8 cellular contexts compared by ENCODE assay signal in the genomic region with DNA sequence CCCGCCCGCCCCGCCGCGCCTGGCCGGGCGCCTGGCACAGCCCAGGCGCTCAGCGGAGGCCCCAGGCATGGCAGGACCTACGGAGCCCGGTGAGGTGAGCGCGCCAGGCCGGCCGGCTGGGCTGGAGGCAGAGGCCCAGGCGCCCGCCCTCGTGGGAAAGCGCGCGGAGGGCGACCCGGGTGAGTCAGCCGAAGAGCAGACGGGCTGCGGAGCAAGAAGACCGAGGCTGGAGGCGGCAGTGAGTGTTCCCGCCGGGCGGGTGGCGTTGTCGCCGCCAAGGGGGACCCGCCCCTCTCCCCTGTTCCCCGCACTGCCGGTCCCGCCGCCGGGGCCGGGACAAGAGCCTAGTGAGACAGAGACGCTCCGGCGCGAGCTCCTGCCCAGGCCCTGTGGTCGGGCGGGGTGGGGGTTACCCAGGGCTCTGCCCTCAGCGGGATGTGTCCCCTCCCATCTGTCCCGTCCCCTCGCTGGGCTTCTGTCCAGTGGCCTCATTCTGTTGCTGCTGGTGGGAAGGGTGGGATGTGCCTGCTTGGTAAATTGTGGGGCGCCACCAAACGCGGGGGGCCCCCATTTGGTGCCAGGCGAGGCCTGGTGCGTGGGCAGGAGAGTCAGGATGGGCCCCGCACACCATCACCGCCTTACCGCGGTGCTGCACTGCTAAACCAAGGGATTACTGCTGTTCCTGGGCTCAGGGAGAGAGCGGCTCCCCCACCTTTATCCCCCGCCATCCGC. TPM values are rescaled to one million over a fixed set of nuclear protein-coding genes. Genes with fewer than 3 reads are reported as not detected.
A peak's percentile ranks its signal among the peaks of the same experiment; 100 is the strongest.
DNase-seq lines count a peak whose midpoint lies in the region; ATAC-seq, FAIRE-seq and TF ChIP-seq lines count a peak whose summit lies in the region.

No MANE protein-coding gene starts in this region.

- no peak overlapping the region for H3K27ac Mint-ChIP-seq in astrocyte (ENCODE audit: unreplicated experiment)

- H3K27ac ChIP-seq in BLaER1 (peak overlapping the region; percentile 37; the same call in 1 of the 2 replicates), astrocyte (ENCODE audit: low read depth, low read length) (no peak overlapping the region), skeletal muscle tissue (ENCODE audit: low read depth, low read length) (peak overlapping the region; percentile 73)

- H3K4me3 Mint-ChIP-seq in astrocyte (ENCODE audit: unreplicated experiment): no peak overlapping the region

- H3K4me1 Mint-ChIP-seq in astrocyte (ENCODE audit: low read depth, unreplicated experiment): peaks cover 3% of the 10 kb centered on the region

- H2AFZ ChIP-seq in astrocyte (ENCODE audit: low read depth, low read length): peak overlapping the region; percentile 63

- peak overlapping the region; percentile 86 for H3K4me2 ChIP-seq in BLaER1
- H3K4me2 ChIP-seq in astrocyte (ENCODE audit: low read length): peak overlapping the region; percentile 81

- peak overlapping the region; percentile 54; the same call in 1 of the 2 replicates for H3K9ac ChIP-seq in BLaER1
- H3K9ac ChIP-seq in astrocyte (ENCODE audit: low read length): peak overlapping the region; percentile 46
- peak overlapping the region; percentile 20 to 82 (median 71) for H3K9ac ChIP-seq in skeletal muscle tissue (ENCODE audit: low read depth in 1 of 3, low read length in 3 of 3)

- no peaks in the 10 kb centered on the region for H4K20me1 ChIP-seq in BLaER1
- H4K20me1 ChIP-seq in astrocyte (ENCODE audit: insufficient read depth, low read length): peaks cover 4% of the 10 kb centered on the region

- H3K79me2 ChIP-seq in astrocyte (ENCODE audit: insufficient read depth, low read length): no peaks in the 10 kb centered on the region

- H3K27me3 Mint-ChIP-seq in astrocyte (ENCODE audit: low read depth, unreplicated experiment): peaks cover 37% of the 10 kb centered on the region

- H3K4me3 ChIP-seq in BLaER1: peak overlapping the region; percentile 42; the same call in 1 of the 2 replicates
- H3K4me3 ChIP-seq in astrocyte (ENCODE audit: insufficient read depth, low read depth, low read length): peak overlapping the region; percentile 8
- H3K4me3 ChIP-seq in iPS-18c (ENCODE audit: insufficient read depth, low read depth, low read length): peak overlapping the region; percentile 51
- H3K4me3 ChIP-seq in skeletal muscle tissue (ENCODE audit: low read length in 3 of 3): peak overlapping the region; percentile 54 to 67 (median 59)

- DNase-seq in NCI-H460 (ENCODE audit: extremely low read depth, low read depth): peak; percentile 40
- peak; percentile 68 for DNase-seq in astrocyte (ENCODE audit: low read depth)
- DNase-seq in midbrain (lab: John Stamatoyannopoulos, UW): no peak

- peaks cover 68% of the 10 kb centered on the region for H3K4me1 ChIP-seq in BLaER1
- H3K4me1 ChIP-seq in astrocyte (ENCODE audit: insufficient read depth, low read length): peaks cover 10% of the 10 kb centered on the region
- peaks cover 19 to 33% (median 27%) of the 10 kb centered on the region in 3 donors for H3K4me1 ChIP-seq in skeletal muscle tissue (ENCODE audit: control insufficient read depth in 3 of 3, insufficient read depth in 3 of 3, low read length in 3 of 3)

- no peaks in the 10 kb centered on the region for H3K36me3 ChIP-seq in BLaER1
- no peaks in the 10 kb centered on the region for H3K36me3 ChIP-seq in astrocyte (ENCODE audit: insufficient read depth, low read length)
- no peaks in the 10 kb centered on the region for H3K36me3 ChIP-seq in skeletal muscle tissue (ENCODE audit: control insufficient read depth in 3 of 3, insufficient read depth in 3 of 3, low read length in 3 of 3)

- FAIRE-seq in astrocyte (lab: Jason Lieb, UNC): no peak

- H3K9me3 Mint-ChIP-seq in astrocyte (ENCODE audit: unreplicated experiment): peaks cover 1% of the 10 kb centered on the region

- H3K9me3 ChIP-seq in BLaER1: no peaks in the 10 kb centered on the region
- H3K9me3 ChIP-seq in astrocyte (ENCODE audit: insufficient read depth, low read depth, low read length): no peaks in the 10 kb centered on the region
- no peaks in the 10 kb centered on the region for H3K9me3 ChIP-seq in iPS-18c (ENCODE audit: control insufficient read depth, insufficient read depth, low read length)
- H3K9me3 ChIP-seq in skeletal muscle tissue (ENCODE audit: control insufficient read depth in 3 of 3, low read length in 3 of 3): no peaks in the 10 kb centered on the region

- H3K27me3 ChIP-seq in BLaER1 (peaks cover 13% of the 10 kb centered on the region), astrocyte (ENCODE audit: insufficient read depth, low read length) (peaks cover 5% of the 10 kb centered on the region), skeletal muscle tissue (ENCODE audit: control insufficient read depth in 3 of 3, insufficient read depth in 3 of 3, low read length in 3 of 3) (peaks cover 0 to 2% (median 0%) of the 10 kb centered on the region in 3 donors)

- ATAC-seq in HG03280 (IDR thresholded peaks at IDR 0.05; ENCODE audit: unreplicated experiment): no peak
- no peak for ATAC-seq in GM19395 (IDR thresholded peaks at IDR 0.05; ENCODE audit: unreplicated experiment)

- TF ChIP-seq CTCF in astrocyte (IDR thresholded peaks at IDR 0.05; ENCODE audit: insufficient read depth, low read depth, low read length): no peak

- H3K36me3 Mint-ChIP-seq in astrocyte (ENCODE audit: low read depth, unreplicated experiment): no peaks in the 10 kb centered on the region

RNA-seq across cellular contexts. Expression of gene NODAL, which starts 17.0 kb away (rescaled TPM):
- not detected in 2 replicates for total RNA-seq in NCI-H460 (2014; rRNA removed; shearing (Covaris generic))
- polyA plus RNA-seq in NCI-H460 (2014; cell fraction: nucleus; rRNA removed): not detected in 2 replicates
- total RNA-seq in astrocyte (0.43 TPM in 1 of 2 replicates, not detected in the other), skeletal muscle tissue (not detected)

RNA-seq across cellular contexts. Expression of gene PALD1, which starts 20.1 kb away (rescaled TPM):
- 6.2 and 6.6 TPM in 2 replicates for total RNA-seq in NCI-H460 (2014; rRNA removed; shearing (Covaris generic))
- 12.6 and 25.3 TPM in 2 replicates for polyA plus RNA-seq in NCI-H460 (2014; cell fraction: nucleus; rRNA removed)
- 1.8 and 2.0 TPM in 2 replicates for total RNA-seq in astrocyte
- total RNA-seq in skeletal muscle tissue: 15.7 TPM

RNA-seq across cellular contexts. Expression of gene EIF4EBP2, which starts 54.5 kb away (rescaled TPM):
- total RNA-seq in NCI-H460 (2014; rRNA removed; shearing (Covaris generic)): 22.6 and 24.4 TPM in 2 replicates
- 15.4 and 20.1 TPM in 2 replicates for polyA plus RNA-seq in NCI-H460 (2014; cell fraction: nucleus; rRNA removed)
- total RNA-seq in astrocyte (73.2 and 74.0 TPM in 2 replicates), skeletal muscle tissue (39.7 TPM)

Comparison
In these comparisons a context has a peak if more than half of its experiments do, and no peak if none do; other contexts are left out.
1. H3K4me3 ChIP-seq: peak in every context shown above with its lines; median percentile 59 in skeletal muscle tissue; 51 in iPS-18c; 42 in BLaER1; 8 in astrocyte.